17 cellular contexts compared by ENCODE assay signal in genomic region chr14:68190032-68190431, GRCh38.
"Had no signal": no experiment of that assay in that cellular context is flagged by ENCODE, and none has a peak within 500 bp of the region (broad histone marks: within the 10 kb centered on the region; RNA-seq: fewer than 3 reads in every experiment).

No MANE protein-coding gene starts in this region.

- H3K4me1 ChIP-seq: left ventricle myocardium inferior, lower lobe of right lung had no signal

- ATAC-seq: esophagus mucosa, heart right ventricle, lower lobe of right lung, natural killer cell, right cardiac atrium had no signal

- H3K27me3 ChIP-seq: dorsolateral prefrontal cortex, heart right ventricle, neural progenitor cell, ovary had no signal

- H2AFZ ChIP-seq: neural progenitor cell had no signal

- H3K9me3 ChIP-seq: heart right ventricle, left ventricle myocardium inferior, lower lobe of right lung, ovary had no signal

- H3K27ac ChIP-seq: dorsolateral prefrontal cortex, heart right ventricle, left ventricle myocardium inferior, lower lobe of right lung, neural progenitor cell, ovary had no signal

- H3K4me3 ChIP-seq: dorsolateral prefrontal cortex, heart right ventricle, left ventricle myocardium inferior, lower lobe of right lung, neural progenitor cell, ovary, smooth muscle cell had no signal

- DNase-seq: cortex of kidney; dorsolateral prefrontal cortex; effector CD8-positive, alpha-beta T cell; heart right ventricle; immature natural killer cell; left ventricle myocardium inferior; lower lobe of right lung; natural killer cell; nucleus accumbens; ovary; right cardiac atrium; stimulated activated CD4-positive, alpha-beta T cell treated with anti-CD3 and anti-CD28 coated beads, Interleukin-2, amount 100 ng/mL, for 48 hours; stimulated activated naive CD4-positive, alpha-beta T cell treated with Interleukin-2 at 50 U/mL for 16 hours; trophoblast cell had no signal

- H3K36me3 ChIP-seq: heart right ventricle, left ventricle myocardium inferior, lower lobe of right lung, neural progenitor cell, ovary had no signal

- H3K4me2 ChIP-seq: neural progenitor cell, smooth muscle cell had no signal
